Comparison of ENCODE assay signal across 22 cellular contexts in genomic region chr13:113665582-113666323, GRCh38. TPM values are rescaled to one million over a fixed set of nuclear protein-coding genes. Genes with fewer than 3 reads are reported as not detected.
DNase-seq lines count a peak whose midpoint lies in the region; ATAC-seq and TF ChIP-seq lines count a peak whose summit lies in the region.
"Had no signal": no experiment of that assay in that cellular context is flagged by ENCODE, and none has a peak within 500 bp of the region (broad histone marks: within the 10 kb centered on the region; RNA-seq: fewer than 3 reads in every experiment).

No MANE protein-coding gene starts in this region.

- WGBS in H9 (ENCODE audit: extremely low coverage, insufficient read length, low lambda C conversion rate): no CpG with 5 or more reads among the region's 3 CpGs

- no peak overlapping the region for H4K8ac ChIP-seq in H9 (replicated peaks; ENCODE audit: insufficient read length, low read depth, low read length)

- no peak overlapping the region for H3K56ac ChIP-seq in H9 (ENCODE audit: insufficient read length, low read depth, low read length)

- peak; percentile 18 for ATAC-seq in foreskin keratinocyte
- ATAC-seq: stimulated activated memory B cell treated with anti-CD40 and anti-IgM and Interleukin-4, amounts not matched to agents 10 μg/mL and 1 μg/mL and 100 μg/mL, for 72 hours had no signal

- H3K18ac ChIP-seq in H9 (ENCODE audit: insufficient read length, low read depth, low read length): no peak overlapping the region

- H3K23me2 ChIP-seq in H9 (ENCODE audit: insufficient read length, low read depth, low read length, poor library complexity, severe bottlenecking): no peaks in the 10 kb centered on the region

- no peak overlapping the region for H3T11ph ChIP-seq in H9 (ENCODE audit: low read length)

- no peaks in the 10 kb centered on the region for H3K79me1 ChIP-seq in H9 (ENCODE audit: insufficient read depth, low read depth, low read length, poor library complexity, severe bottlenecking)

- no peak overlapping the region for H3K4me3 Mint-ChIP-seq in CD14-positive monocyte
- no peak overlapping the region for H3K4me3 Mint-ChIP-seq in H9
- H3K4me3 Mint-ChIP-seq: activated CD4-positive, alpha-beta T cell treated with anti-CD3 and anti-CD28 coated beads, Interleukin-2, amount 10 ng/mL, durations not matched to agents 7 days and 5 days; activated naive CD8-positive, alpha-beta T cell; stimulated activated memory B cell treated with anti-CD40 and anti-IgM and Interleukin-4, amounts not matched to agents 10 μg/mL and 1 μg/mL and 100 μg/mL, for 72 hours had no signal

- H3K4me1 Mint-ChIP-seq in CD14-positive monocyte (no peaks in the 10 kb centered on the region), H9 (peaks cover 2 to 8% of the 10 kb centered on the region in 2 experiments; a peak in 2 of 4 replicates)
- H3K4me1 Mint-ChIP-seq: activated CD4-positive, alpha-beta T cell treated with anti-CD3 and anti-CD28 coated beads, Interleukin-2, amount 10 ng/mL, durations not matched to agents 7 days and 5 days; stimulated activated memory B cell treated with anti-CD40 and anti-IgM and Interleukin-4, amounts not matched to agents 10 μg/mL and 1 μg/mL and 100 μg/mL, for 72 hours had no signal

- H3K4me1 ChIP-seq in H9 (ENCODE audit: insufficient read depth, low read length) (no peaks in the 10 kb centered on the region), foreskin keratinocyte (no peaks in the 10 kb centered on the region)

- peak overlapping the region; percentile 6 for H4K91ac ChIP-seq in H9 (ENCODE audit: insufficient read length, low read depth, low read length)

- no peak overlapping the region for H3K27ac ChIP-seq in H9 (ENCODE audit: insufficient read length, low read depth, low read length)
- H3K27ac ChIP-seq in foreskin keratinocyte: no peak overlapping the region
- H3K27ac ChIP-seq: thoracic aorta had no signal

- DNase-seq in CD14-positive monocyte (ENCODE audit: low spot score) (peak; percentile 31), H9 (no peak), foreskin keratinocyte (no peak), posterior vena cava (ENCODE audit: low spot score) (peak; percentile 53), hypothalamus (lab: John Stamatoyannopoulos, UW) (no peak), NCI-H2107 treated with DMSO at 0.1 percent for 48 hours (lab: John Stamatoyannopoulos, UW; ENCODE audit: unreplicated experiment) (no peak), glomerular visceral epithelial cell (ENCODE audit: extremely low spot score) (no peak)
- DNase-seq: activated CD4-positive, alpha-beta T cell treated with anti-CD3 and anti-CD28 coated beads, Interleukin-2, amount 10 ng/mL, durations not matched to agents 7 days and 5 days; activated CD8-positive, alpha-beta memory T cell treated with anti-CD3 and anti-CD28 coated beads, Interleukin-2, amount 50 U/mL, for 4 hours; COR-L47; cortex of kidney; NCI-H1105 treated with DMSO at 0.1 percent for 48 hours; NCI-H2171; NCI-H748 treated with DMSO at 0.1 percent for 48 hours; SW 1271 had no signal

- no peaks in the 10 kb centered on the region for H3K36me3 Mint-ChIP-seq in CD14-positive monocyte
- H3K36me3 Mint-ChIP-seq in H9 (ENCODE audit: insufficient read depth in 1 of 3, low read depth in 3 of 3): peaks cover 0 to 5% (median under 1%) of the 10 kb centered on the region in 3 experiments; a peak in 3 of 7 replicates

- H3K79me2 ChIP-seq in H9 (ENCODE audit: insufficient read depth, low read length): no peaks in the 10 kb centered on the region

- no peak overlapping the region for H2BK15ac ChIP-seq in H9 (ENCODE audit: low read depth, low read length)

- no peak overlapping the region; the same call in 1 of the 2 replicates for H3K4ac ChIP-seq in H9 (ENCODE audit: low read depth, low read length)

- H3K27ac Mint-ChIP-seq in CD14-positive monocyte: no peak overlapping the region
- peak overlapping the region in 1 of 3 experiments; percentile 89; a peak in 2 of 7 replicates for H3K27ac Mint-ChIP-seq in H9
- H3K27ac Mint-ChIP-seq: activated CD4-positive, alpha-beta T cell treated with anti-CD3 and anti-CD28 coated beads, Interleukin-2, amount 10 ng/mL, durations not matched to agents 7 days and 5 days; activated naive CD8-positive, alpha-beta T cell; stimulated activated memory B cell treated with anti-CD40 and anti-IgM and Interleukin-4, amounts not matched to agents 10 μg/mL and 1 μg/mL and 100 μg/mL, for 72 hours had no signal

- H4K20me1 ChIP-seq in H9 (ENCODE audit: control insufficient read depth, insufficient read depth, insufficient read length): no peaks in the 10 kb centered on the region

- no peak overlapping the region for H2BK5ac ChIP-seq in H9 (ENCODE audit: insufficient read length, low read length)

- TF ChIP-seq CTCF in CD14-positive monocyte (IDR thresholded peaks at IDR 0.05): no peak
- TF ChIP-seq CTCF in H9 (conservative IDR thresholded peaks at IDR 0.05): no peak
- TF ChIP-seq CTCF in foreskin keratinocyte (conservative IDR thresholded peaks at IDR 0.05): no peak

- H3K4me2 ChIP-seq in H9 (ENCODE audit: insufficient read depth, insufficient read length, low read length): no peak overlapping the region

- H3K9me3 Mint-ChIP-seq in CD14-positive monocyte (peaks cover 5 to 16% (median 15%) of the 10 kb centered on the region in 7 donors), H9 (peaks cover 4 to 11% of the 10 kb centered on the region in 2 experiments; a peak in 3 of 5 replicates)

- no peak overlapping the region for H2BK20ac ChIP-seq in H9 (ENCODE audit: low read depth, low read length, poor library complexity, severe bottlenecking)

- no peak overlapping the region; the same call in 1 of the 2 replicates for H3K14ac ChIP-seq in H9 (ENCODE audit: insufficient read depth, low read length)

- no peak overlapping the region for H4K5ac ChIP-seq in H9 (ENCODE audit: insufficient read length, low read depth, low read length)

- no peak overlapping the region for H2BK120ac ChIP-seq in H9 (ENCODE audit: low read depth, low read length, poor library complexity, severe bottlenecking)

- H2AFZ ChIP-seq in H9 (ENCODE audit: low read length): no peak overlapping the region

- H3K27me3 ChIP-seq in H9 (ENCODE audit: insufficient read depth, low read length) (no peaks in the 10 kb centered on the region), foreskin keratinocyte (peaks cover 18% of the 10 kb centered on the region)
- H3K27me3 ChIP-seq: body of pancreas had no signal

- peaks cover 0 to 19% (median 2%) of the 10 kb centered on the region in 3 donors for H3K27me3 Mint-ChIP-seq in CD14-positive monocyte (ENCODE audit: low read depth in 3 of 3)
- peaks cover 2% of the 10 kb centered on the region for H3K27me3 Mint-ChIP-seq in H9 (ENCODE audit: low read depth)

- intact Hi-C loops in CD14-positive monocyte (cut with micrococcal nuclease): no loop called here
- intact Hi-C loops in posterior vena cava (cut with DNase I): no loop called here

- H3K9ac ChIP-seq in H9 (ENCODE audit: extremely low read depth, insufficient read length, low read length): no peak overlapping the region

- H3K23ac ChIP-seq in H9 (ENCODE audit: insufficient read length, low read depth, low read length): no peak overlapping the region

- no peak overlapping the region for H2AK5ac ChIP-seq in H9 (ENCODE audit: insufficient read length, low read length)

- H2BK12ac ChIP-seq in H9 (ENCODE audit: insufficient read length, low read depth, low read length): no peak overlapping the region

- no peaks in the 10 kb centered on the region for H3K9me3 ChIP-seq in H9 (ENCODE audit: control insufficient read depth, low read depth, low read length)
- H3K9me3 ChIP-seq: body of pancreas had no signal

RNA-seq across cellular contexts. Expression of gene GRK1, which starts 1.3 kb away (rescaled TPM):
- polyA plus RNA-seq in CD14-positive monocyte (not detected), foreskin keratinocyte (not detected in 2 replicates)
- total RNA-seq in H9 (2021) (0.31 and 0.83 TPM in 2 replicates), foreskin keratinocyte (not detected in 2 replicates), posterior vena cava (not detected)
- total RNA-seq: body of pancreas, Daoy, endothelial cell of umbilical vein, fibroblast of villous mesenchyme, thoracic aorta had no signal
- polyA plus RNA-seq: endothelial cell of umbilical vein had no signal

RNA-seq across cellular contexts. Expression of gene ATP4B, which starts 7.8 kb away (rescaled TPM):
- polyA plus RNA-seq in CD14-positive monocyte: not detected
- total RNA-seq in H9 (2021): not detected in 2 replicates
- not detected in 2 replicates for total RNA-seq in foreskin keratinocyte
- polyA plus RNA-seq in foreskin keratinocyte: not detected in 2 replicates
- total RNA-seq in posterior vena cava: not detected
- total RNA-seq: activated CD4-positive, alpha-beta T cell treated with anti-CD3 and anti-CD28 coated beads, Interleukin-2, amount 10 ng/mL, durations not matched to agents 7 days and 5 days; body of pancreas; Daoy; endothelial cell of umbilical vein; fibroblast of villous mesenchyme had no signal

Comparison
In these comparisons a context has a peak if more than half of its experiments do, and no peak if none do; other contexts are left out.
1. DNase-seq: peak in CD14-positive monocyte (single experiment) and posterior vena cava (single experiment); none in H9 (single experiment), foreskin keratinocyte (0 of 2), hypothalamus (0 of 51), NCI-H2107 treated with DMSO at 0.1 percent for 48 hours (single experiment) and glomerular visceral epithelial cell (single experiment).